13 cellular contexts compared by ENCODE assay signal in the genomic region with DNA sequence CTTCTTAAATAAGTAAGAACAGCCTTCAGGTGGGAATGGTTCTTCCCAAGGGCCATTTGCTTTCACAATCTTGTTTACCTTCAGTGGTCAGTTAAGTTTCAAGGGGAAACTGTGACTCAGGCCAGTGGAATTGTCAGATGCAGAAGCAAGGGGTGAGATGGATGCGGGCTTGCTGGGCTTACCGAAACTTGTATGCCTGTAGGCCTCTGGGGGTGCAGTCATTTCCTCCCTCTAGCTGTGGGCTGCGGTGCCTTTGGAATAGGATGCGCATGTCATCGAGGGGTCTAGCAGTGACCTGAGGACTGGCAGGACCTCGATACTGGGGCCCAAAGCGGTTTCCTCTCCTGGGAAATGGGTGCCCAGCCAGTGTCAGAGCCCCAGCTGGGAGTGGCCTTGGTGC.
DNase-seq lines count a peak whose midpoint lies in the region; ATAC-seq and TF ChIP-seq lines count a peak whose summit lies in the region.
"Had no signal": no experiment of that assay in that cellular context is flagged by ENCODE, and none has a peak within 500 bp of the region (broad histone marks: within the 10 kb centered on the region; RNA-seq: fewer than 3 reads in every experiment).

No MANE protein-coding gene starts in this region.

- 0 out of 2 replicates have a peak overlapping the region, but pooled peaks have one; percentile 41 for H3K27ac Mint-ChIP-seq in WTC11
- H3K27ac Mint-ChIP-seq: activated B cell treated with CpG ODN at 0.5 μM for 24 hours had no signal

- H4K20me1 ChIP-seq in smooth muscle cell (ENCODE audit: low read depth), result no peaks in the 10 kb centered on the region

- H3K9me3 ChIP-seq in smooth muscle cell (replicated peaks; ENCODE audit: low read depth), result no peaks in the 10 kb centered on the region
- H3K9me3 ChIP-seq in right atrium auricular region, result no peaks in the 10 kb centered on the region
- H3K9me3 ChIP-seq: upper lobe of right lung had no signal

- no peak overlapping the region for H3K4me3 Mint-ChIP-seq in WTC11
- H3K4me3 Mint-ChIP-seq: activated B cell treated with CpG ODN at 0.5 μM for 24 hours had no signal

- H3K79me2 ChIP-seq in smooth muscle cell (ENCODE audit: low read depth), result no peaks in the 10 kb centered on the region

- no peaks in the 10 kb centered on the region for H3F3A ChIP-seq in smooth muscle cell (ENCODE audit: low read depth)

- H3K4me2 ChIP-seq in smooth muscle cell, result no peak overlapping the region

- WGBS in smooth muscle cell (ENCODE audit: low lambda C conversion rate), result 79% methylated on average over 7 of the region's 7 CpGs

- TF ChIP-seq CTCF in WTC11 (IDR thresholded peaks at IDR 0.05), result no peak
- peak; percentile 20 for TF ChIP-seq CTCF in fibroblast of pulmonary artery (IDR thresholded peaks at IDR 0.05; ENCODE audit: low read length, missing control alignments)
- TF ChIP-seq CTCF in smooth muscle cell (IDR thresholded peaks at IDR 0.05; ENCODE audit: borderline replicate concordance, insufficient read depth, poor library complexity, severe bottlenecking), result no peak
- TF ChIP-seq CTCF in right atrium auricular region (IDR thresholded peaks at IDR 0.05), result no peak

- H3K4me1 Mint-ChIP-seq in WTC11, result peaks cover 85% of the 10 kb centered on the region
- H3K4me1 Mint-ChIP-seq: activated B cell treated with CpG ODN at 0.5 μM for 24 hours had no signal

- ATAC-seq in WTC11, result no peak
- ATAC-seq in GM18873 (IDR thresholded peaks at IDR 0.05; ENCODE audit: low FRiP score, unreplicated experiment), result no peak
- ATAC-seq: sciatic nerve, upper lobe of right lung had no signal

- no peak overlapping the region for H3K9ac ChIP-seq in smooth muscle cell (ENCODE audit: low read depth)

- POLR2A ChIA-PET in WTC11 (lab: Charles Lee), result no interaction called here

- no peaks in the 10 kb centered on the region for H3K36me3 Mint-ChIP-seq in WTC11

- no peak overlapping the region for H2AFZ ChIP-seq in smooth muscle cell (ENCODE audit: low read depth)

- peak overlapping the region; percentile 28 for H3K27ac ChIP-seq in smooth muscle cell (ENCODE audit: low read depth)
- H3K27ac ChIP-seq in right atrium auricular region, result no peak overlapping the region
- H3K27ac ChIP-seq: upper lobe of right lung had no signal

- CTCF ChIA-PET in WTC11 (lab: Charles Lee), result interaction anchor here (1.2 to 5.1 kb wide), 4 partner anchors 12 to 298 kb away, joined by 3 to 25 read pairs (median 4); no protein-coding TSS in a partner anchor

- peaks cover 12% of the 10 kb centered on the region for H3K4me1 ChIP-seq in smooth muscle cell (ENCODE audit: low read depth)
- H3K4me1 ChIP-seq in right atrium auricular region, result peaks cover 0 to 32% of the 10 kb centered on the region in 2 donors

- H3K4me3 ChIP-seq in H7 (ENCODE audit: insufficient read depth, low read depth, low read length) (no peak overlapping the region), fibroblast of pulmonary artery (replicated peaks; ENCODE audit: low read depth, low read length) (no peak overlapping the region), smooth muscle cell (no peak overlapping the region), right atrium auricular region (no peak overlapping the region)
- H3K4me3 ChIP-seq: upper lobe of right lung had no signal

- DNase-seq in H7 (peak; percentile 62), WTC11 (ENCODE audit: low spot score) (no peak), fibroblast of pulmonary artery (ENCODE audit: low read depth) (peak; percentile 91), smooth muscle cell (lab: John Stamatoyannopoulos, UW; ENCODE audit: unreplicated experiment) (no peak), NCI-H446 (lab: John Stamatoyannopoulos, UW) (no peak), right atrium auricular region (ENCODE audit: low spot score) (no peak)
- DNase-seq: activated B cell treated with CpG ODN at 0.5 μM for 24 hours, hippocampal formation, KBM-7, NCI-H2227 treated with DMSO at 0.1 percent for 48 hours, upper lobe of right lung had no signal

- H3K9me3 Mint-ChIP-seq in WTC11, result no peaks in the 10 kb centered on the region
- H3K9me3 Mint-ChIP-seq: activated B cell treated with CpG ODN at 0.5 μM for 24 hours had no signal

- peaks cover 11% of the 10 kb centered on the region for H3K27me3 ChIP-seq in H7 (ENCODE audit: control insufficient read depth, insufficient read depth, low read length)
- H3K27me3 ChIP-seq in smooth muscle cell (ENCODE audit: low read depth), result no peaks in the 10 kb centered on the region
- no peaks in the 10 kb centered on the region for H3K27me3 ChIP-seq in right atrium auricular region
- H3K27me3 ChIP-seq: upper lobe of right lung had no signal

- no peaks in the 10 kb centered on the region for H3K36me3 ChIP-seq in H7 (replicated peaks; ENCODE audit: control insufficient read depth, insufficient read depth, low read length)
- H3K36me3 ChIP-seq in smooth muscle cell (ENCODE audit: low read depth), result no peaks in the 10 kb centered on the region
- H3K36me3 ChIP-seq in right atrium auricular region, result no peaks in the 10 kb centered on the region
- H3K36me3 ChIP-seq: upper lobe of right lung had no signal

- peaks cover 26% of the 10 kb centered on the region for H3K27me3 Mint-ChIP-seq in WTC11 (ENCODE audit: low read depth)
- H3K27me3 Mint-ChIP-seq: activated B cell treated with CpG ODN at 0.5 μM for 24 hours had no signal

TF ChIP-seq in WTC11, 78 proteins besides CTCF, POLR2A, EP300 and RAD21:
- TF ChIP-seq ZNF219 (CRISPR knock-in tag; IDR thresholded peaks at IDR 0.05; ENCODE audit: borderline replicate concordance) (no peak), JAZF1 (CRISPR knock-in tag; IDR thresholded peaks at IDR 0.05) (no peak), ZNF671 (CRISPR knock-in tag; IDR thresholded peaks at IDR 0.05) (no peak), KAT7 (CRISPR knock-in tag; IDR thresholded peaks at IDR 0.05; ENCODE audit: borderline replicate concordance) (no peak), OVOL2 (CRISPR knock-in tag; IDR thresholded peaks at IDR 0.05; ENCODE audit: borderline replicate concordance) (no peak), NFE2L1 (CRISPR knock-in tag; IDR thresholded peaks at IDR 0.05) (no peak), ZNF263 (CRISPR knock-in tag; IDR thresholded peaks at IDR 0.05; ENCODE audit: low read depth) (no peak), TEAD1 (CRISPR knock-in tag; IDR thresholded peaks at IDR 0.05) (no peak), NR3C1 (CRISPR knock-in tag; conservative IDR thresholded peaks at IDR 0.05; ENCODE audit: low read depth) (no peak), SP1 (CRISPR knock-in tag; conservative IDR thresholded peaks at IDR 0.05) (no peak), ATF1 (CRISPR knock-in tag; IDR thresholded peaks at IDR 0.05) (no peak), TCF7 (CRISPR knock-in tag; IDR thresholded peaks at IDR 0.05; ENCODE audit: low read depth) (no peak), JUN (CRISPR knock-in tag; IDR thresholded peaks at IDR 0.05) (no peak), NR1H2 (CRISPR knock-in tag; IDR thresholded peaks at IDR 0.05) (no peak)
- TF ChIP-seq, protein P1, sequence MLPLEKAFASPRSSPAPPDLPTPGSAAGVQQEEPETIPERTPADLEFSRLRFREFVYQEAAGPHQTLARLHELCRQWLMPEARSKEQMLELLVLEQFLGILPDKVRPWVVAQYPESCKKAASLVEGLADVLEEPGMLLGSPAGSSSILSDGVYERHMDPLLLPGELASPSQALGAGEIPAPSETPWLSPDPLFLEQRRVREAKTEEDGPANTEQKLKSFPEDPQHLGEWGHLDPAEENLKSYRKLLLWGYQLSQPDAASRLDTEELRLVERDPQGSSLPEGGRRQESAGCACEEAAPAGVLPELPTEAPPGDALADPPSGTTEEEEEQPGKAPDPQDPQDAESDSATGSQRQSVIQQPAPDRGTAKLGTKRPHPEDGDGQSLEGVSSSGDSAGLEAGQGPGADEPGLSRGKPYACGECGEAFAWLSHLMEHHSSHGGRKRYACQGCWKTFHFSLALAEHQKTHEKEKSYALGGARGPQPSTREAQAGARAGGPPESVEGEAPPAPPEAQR (CRISPR knock-in tag; IDR thresholded peaks at IDR 0.05), result no peak
- TF ChIP-seq, protein P2, sequence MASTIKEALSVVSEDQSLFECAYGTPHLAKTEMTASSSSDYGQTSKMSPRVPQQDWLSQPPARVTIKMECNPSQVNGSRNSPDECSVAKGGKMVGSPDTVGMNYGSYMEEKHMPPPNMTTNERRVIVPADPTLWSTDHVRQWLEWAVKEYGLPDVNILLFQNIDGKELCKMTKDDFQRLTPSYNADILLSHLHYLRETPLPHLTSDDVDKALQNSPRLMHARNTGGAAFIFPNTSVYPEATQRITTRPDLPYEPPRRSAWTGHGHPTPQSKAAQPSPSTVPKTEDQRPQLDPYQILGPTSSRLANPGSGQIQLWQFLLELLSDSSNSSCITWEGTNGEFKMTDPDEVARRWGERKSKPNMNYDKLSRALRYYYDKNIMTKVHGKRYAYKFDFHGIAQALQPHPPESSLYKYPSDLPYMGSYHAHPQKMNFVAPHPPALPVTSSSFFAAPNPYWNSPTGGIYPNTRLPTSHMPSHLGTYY (CRISPR knock-in tag; IDR thresholded peaks at IDR 0.05), result no peak
- TF ChIP-seq, protein P3, sequence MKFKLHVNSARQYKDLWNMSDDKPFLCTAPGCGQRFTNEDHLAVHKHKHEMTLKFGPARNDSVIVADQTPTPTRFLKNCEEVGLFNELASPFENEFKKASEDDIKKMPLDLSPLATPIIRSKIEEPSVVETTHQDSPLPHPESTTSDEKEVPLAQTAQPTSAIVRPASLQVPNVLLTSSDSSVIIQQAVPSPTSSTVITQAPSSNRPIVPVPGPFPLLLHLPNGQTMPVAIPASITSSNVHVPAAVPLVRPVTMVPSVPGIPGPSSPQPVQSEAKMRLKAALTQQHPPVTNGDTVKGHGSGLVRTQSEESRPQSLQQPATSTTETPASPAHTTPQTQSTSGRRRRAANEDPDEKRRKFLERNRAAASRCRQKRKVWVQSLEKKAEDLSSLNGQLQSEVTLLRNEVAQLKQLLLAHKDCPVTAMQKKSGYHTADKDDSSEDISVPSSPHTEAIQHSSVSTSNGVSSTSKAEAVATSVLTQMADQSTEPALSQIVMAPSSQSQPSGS (CRISPR knock-in tag; IDR thresholded peaks at IDR 0.05; ENCODE audit: borderline replicate concordance, low read depth), result no peak
- TF ChIP-seq, protein P4, sequence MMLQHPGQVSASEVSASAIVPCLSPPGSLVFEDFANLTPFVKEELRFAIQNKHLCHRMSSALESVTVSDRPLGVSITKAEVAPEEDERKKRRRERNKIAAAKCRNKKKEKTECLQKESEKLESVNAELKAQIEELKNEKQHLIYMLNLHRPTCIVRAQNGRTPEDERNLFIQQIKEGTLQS (CRISPR knock-in tag; conservative IDR thresholded peaks at IDR 0.05), result no peak

Comparison
In these comparisons a context has a peak if more than half of its experiments do, and no peak if none do; other contexts are left out.
1. DNase-seq: peak in H7 (single experiment) and fibroblast of pulmonary artery (single experiment); none in WTC11 (single experiment), smooth muscle cell (single experiment), NCI-H446 (0 of 2) and right atrium auricular region (single experiment).